In genomic region chr5:140220032-140220697, GRCh38 we compare ENCODE assay signal across 8 cellular contexts.
DNase-seq lines count a peak whose midpoint lies in the region; ATAC-seq and TF ChIP-seq lines count a peak whose summit lies in the region.

No MANE protein-coding gene starts in this region.

- no peak overlapping the region for H3K4me3 ChIP-seq in epithelial cell of esophagus (ENCODE audit: low read length)

- peak; percentile 18 for DNase-seq in stimulated activated CD4-positive, alpha-beta T cell treated with anti-CD3 and anti-CD28 coated beads, Interleukin-1b, Interleukin-23, amount 100 ng/mL, for 48 hours
- DNase-seq in stimulated activated CD4-positive, alpha-beta T cell treated with anti-CD3 and anti-CD28 coated beads, Interleukin-4, amount 100 ng/mL, for 4 hours = no peak
- peak; percentile 48 for DNase-seq in epithelial cell of esophagus (ENCODE audit: low read depth)
- DNase-seq in effector CD8-positive, alpha-beta T cell (lab: John Stamatoyannopoulos, UW) = no peak
- DNase-seq in head of caudate nucleus = no peak
- no peak for DNase-seq in RPMI8226
- no peak for DNase-seq in midbrain (lab: John Stamatoyannopoulos, UW)

- TF ChIP-seq CTCF in epithelial cell of esophagus (IDR thresholded peaks at IDR 0.05; ENCODE audit: insufficient read depth, low read depth, low read length, missing control alignments) = no peak

- intact Hi-C loops in head of caudate nucleus (cut with DNase I) = no loop called here

- peak; percentile 75 for ATAC-seq in HG03432 (IDR thresholded peaks at IDR 0.05; ENCODE audit: unreplicated experiment)

Comparison
In these comparisons a context has a peak if more than half of its experiments do, and no peak if none do; other contexts are left out.
1. DNase-seq: peak in stimulated activated CD4-positive, alpha-beta T cell treated with anti-CD3 and anti-CD28 coated beads, Interleukin-1b, Interleukin-23, amount 100 ng/mL, for 48 hours (single experiment) and epithelial cell of esophagus (single experiment); none in stimulated activated CD4-positive, alpha-beta T cell treated with anti-CD3 and anti-CD28 coated beads, Interleukin-4, amount 100 ng/mL, for 4 hours (0 of 2), effector CD8-positive, alpha-beta T cell (single experiment), head of caudate nucleus (0 of 42), RPMI8226 (single experiment) and midbrain (single experiment).